Comparison of ENCODE assay signal across 8 cellular contexts in genomic region chr3:141876381-141876890, GRCh38. TPM values are rescaled to one million over a fixed set of nuclear protein-coding genes. Genes with fewer than 3 reads are reported as not detected.
DNase-seq lines count a peak whose midpoint lies in the region; ATAC-seq, FAIRE-seq and TF ChIP-seq lines count a peak whose summit lies in the region.

Gene ATP1B3 (plus strand): TSS chr3:141876643. CDS start chr3:141876802, 159 bp downstream.

- H3K27ac ChIP-seq in ascending aorta (peak within 1 kb of the TSS; percentile 99 to 100), hepatocyte (peak within 1 kb of the TSS; percentile 100)

- under 1% methylated on average over 35 of the region's 69 CpGs for WGBS in hepatocyte (ENCODE audit: low lambda C conversion rate, missing lambda C conversion rate)

- FAIRE-seq in D721Med (lab: Jason Lieb, UNC), result no peak

- no peaks in the 10 kb centered on the region for H3K9me2 ChIP-seq in hepatocyte (replicated peaks; ENCODE audit: insufficient read depth)

- H3K27me3 ChIP-seq in ascending aorta (no peaks in the 10 kb centered on the region), hepatocyte (no peaks in the 10 kb centered on the region)

- H3K4me3 ChIP-seq in ascending aorta (peak within 1 kb of the TSS; percentile 97 to 98), hepatocyte (peak within 1 kb of the TSS; percentile 84), retinal pigment epithelial cell (ENCODE audit: low read length) (peak within 1 kb of the TSS; percentile 80)

- H3K4me1 ChIP-seq in ascending aorta (peaks cover 0 to 11% of the 10 kb centered on the region in 2 donors), hepatocyte (ENCODE audit: insufficient read depth) (peaks cover 2% of the 10 kb centered on the region)

- peak within 1 kb of the TSS; percentile 94 for H3K4me2 ChIP-seq in hepatocyte

- H3K36me3 ChIP-seq in ascending aorta (no peaks in the 10 kb centered on the region), hepatocyte (replicated peaks; ENCODE audit: insufficient read depth, low read depth) (no peaks in the 10 kb centered on the region)

- intact Hi-C loops in ascending aorta (cut with DNase I), result loop anchor here (1.0 to 10.0 kb wide), 9 partner anchors 138 to 1126 kb away; partner anchors contain the start of genes RASA2, RNF7, TFDP2 and U2SURP

- ATAC-seq in GM18499 (IDR thresholded peaks at IDR 0.05; ENCODE audit: insufficient read depth, unreplicated experiment), result peak; percentile 57
- ATAC-seq in HG02798 (IDR thresholded peaks at IDR 0.05; ENCODE audit: poor library complexity, unreplicated experiment), result peak; percentile 83

- H3K9me3 ChIP-seq in ascending aorta, result no peaks in the 10 kb centered on the region
- no peaks in the 10 kb centered on the region for H3K9me3 ChIP-seq in hepatocyte (ENCODE audit: low read depth)

- TF ChIP-seq CTCF in ascending aorta (IDR thresholded peaks at IDR 0.05) (no peak), hepatocyte (IDR thresholded peaks at IDR 0.05; ENCODE audit: poor library complexity) (no peak), retinal pigment epithelial cell (conservative IDR thresholded peaks at IDR 0.05; ENCODE audit: low read depth, low read length) (no peak), D721Med (IDR thresholded peaks at IDR 0.05; ENCODE audit: insufficient read depth, missing control alignments) (no peak)

- DNase-seq in NCI-H1436 treated with DMSO at 0.1 percent for 48 hours (lab: John Stamatoyannopoulos, UW) (peak; percentile 65), T-helper 22 cell (ENCODE audit: low read depth) (peak; percentile 71), ascending aorta (ENCODE audit: low spot score in 2 of 2) (peak; percentile 16 to 90), hepatocyte (ENCODE audit: low spot score) (peak; percentile 95), retinal pigment epithelial cell (ENCODE audit: low read depth) (no peak), D721Med (ENCODE audit: insufficient read length, low spot score) (no peak)

- peaks cover 42% of the 10 kb centered on the region for H3K79me2 ChIP-seq in hepatocyte

- H4K20me1 ChIP-seq in hepatocyte (ENCODE audit: insufficient read depth, poor library complexity, severe bottlenecking), result peaks cover 23% of the 10 kb centered on the region

- peak within 1 kb of the TSS; percentile 99 for H2AFZ ChIP-seq in hepatocyte

RNA-seq across cellular contexts. Expression of gene ATP1B3, which starts in this region (rescaled TPM):
- total RNA-seq in ascending aorta, result 108 TPM
- 123 and 350 TPM in 2 replicates for total RNA-seq in hepatocyte
- 277 and 316 TPM in 2 replicates for polyA plus RNA-seq in hepatocyte

Comparison
In these comparisons a context has a peak if more than half of its experiments do, and no peak if none do; other contexts are left out.
1. DNase-seq: peak in NCI-H1436 treated with DMSO at 0.1 percent for 48 hours (single experiment), T-helper 22 cell (single experiment), ascending aorta (2 of 2) and hepatocyte (single experiment); none in retinal pigment epithelial cell (single experiment) and D721Med (single experiment).
2. Peak in every context shown above with its lines, with median percentiles within 50 percentile points of each other: H3K4me3 ChIP-seq.